Comparison of ENCODE assay signal across 29 cellular contexts in genomic region chr14:76940057-76940456, GRCh38.
DNase-seq lines count a peak whose midpoint lies in the region; ATAC-seq, FAIRE-seq and TF ChIP-seq lines count a peak whose summit lies in the region.
"Had no signal": no experiment of that assay in that cellular context is flagged by ENCODE, and none has a peak within 500 bp of the region (broad histone marks: within the 10 kb centered on the region; RNA-seq: fewer than 3 reads in every experiment).

No MANE protein-coding gene starts in this region.

- no peak overlapping the region for H4K5ac ChIP-seq in H1 (ENCODE audit: insufficient read length, low read depth, low read length)

- H3K79me2 ChIP-seq in H1 (ENCODE audit: control insufficient read depth in 1 of 2, insufficient read depth in 2 of 2, low read length in 2 of 2): no peaks in the 10 kb centered on the region
- H3K79me2 ChIP-seq in smooth muscle cell (ENCODE audit: low read depth): no peaks in the 10 kb centered on the region

- ATAC-seq in Panc1 (no peak), GM21723 (IDR thresholded peaks at IDR 0.05; ENCODE audit: unreplicated experiment) (no peak), gastroesophageal sphincter (no peak)
- ATAC-seq: effector memory CD8-positive, alpha-beta T cell; HCT116; heart left ventricle; mucosa of descending colon had no signal

- intact Hi-C loops in Panc1 (cut with micrococcal nuclease; ENCODE audit: unreplicated experiment): no loop called here

- H3K4ac ChIP-seq in H1 (replicated peaks; ENCODE audit: insufficient read length, low read depth, low read length): no peak overlapping the region

- no peaks in the 10 kb centered on the region for H4K20me1 ChIP-seq in H1 (replicated peaks in 1 of 2; ENCODE audit: control insufficient read depth in 1 of 2, insufficient read depth in 2 of 2, low read length in 2 of 2)
- no peaks in the 10 kb centered on the region for H4K20me1 ChIP-seq in smooth muscle cell (ENCODE audit: low read depth)
- H4K20me1 ChIP-seq: BLaER1 had no signal

- H3K36me3 ChIP-seq in Panc1 (ENCODE audit: control insufficient read depth, insufficient read depth, low read length): no peaks in the 10 kb centered on the region
- no peaks in the 10 kb centered on the region for H3K36me3 ChIP-seq in H1 (ENCODE audit: control insufficient read depth in 2 of 4, insufficient read depth in 4 of 4, low read length in 3 of 4)
- H3K36me3 ChIP-seq in smooth muscle cell (ENCODE audit: low read depth): no peaks in the 10 kb centered on the region
- no peaks in the 10 kb centered on the region for H3K36me3 ChIP-seq in gastroesophageal sphincter
- H3K36me3 ChIP-seq: BLaER1, colonic mucosa, heart left ventricle, stomach had no signal

- H2BK20ac ChIP-seq in H1 (ENCODE audit: low read length): peak overlapping the region; percentile 32; the same call in 1 of the 2 replicates

- POLR2A ChIA-PET in Panc1 (lab: Charles Lee): no interaction called here
- POLR2A ChIA-PET in H1 (lab: Charles Lee; ENCODE audit: partially characterized antibody): interaction anchor here (0.6 to 5.3 kb wide), 6 partner anchors 14 to 97 kb away, joined by 3 to 29 read pairs (median 4); no protein-coding TSS in a partner anchor

- H2BK120ac ChIP-seq in H1 (replicated peaks; ENCODE audit: low read depth, low read length): no peak overlapping the region

- H3K14ac ChIP-seq in H1 (ENCODE audit: insufficient read length): no peak overlapping the region

- DNase-seq in Panc1 (ENCODE audit: low read depth, low spot score): no peak
- no peak for DNase-seq in H1 (ENCODE audit: low read depth in 1 of 2, low spot score in 2 of 2)
- DNase-seq in myocyte (ENCODE audit: low read depth): peak; percentile 34
- DNase-seq in smooth muscle cell (lab: John Stamatoyannopoulos, UW; ENCODE audit: unreplicated experiment): no peak
- no peak for DNase-seq in glomerular visceral epithelial cell (ENCODE audit: extremely low spot score)
- DNase-seq: activated CD4-positive, alpha-beta T cell treated with anti-CD3 and anti-CD28 coated beads for 48 hours; activated CD8-positive, alpha-beta memory T cell treated with anti-CD3 and anti-CD28 coated beads for 24 hours; activated effector memory CD4-positive, alpha-beta T cell treated with Interleukin-2 at 50 U/mL for 16 hours; activated T-cell treated with anti-CD3 and anti-CD28 coated beads for 4 hours; anterior cingulate cortex; Caco-2; colonic mucosa; DMS53; effector memory CD8-positive, alpha-beta T cell; heart left ventricle; mucosa of descending colon; NCI-H1694 treated with DMSO at 0.1 percent for 48 hours; NCI-H446 treated with DMSO at 0.1 percent for 48 hours; NCI-H82; SIG-M5; stimulated activated CD4-positive, alpha-beta T cell treated with anti-CD3 and anti-CD28 coated beads, Interleukin-2, amount 100 ng/mL, for 48 hours; stomach; SW 1271; T-helper 9 cell had no signal

- peak overlapping the region; percentile 80; the same call in 1 of the 2 replicates for H3K18ac ChIP-seq in H1 (ENCODE audit: extremely low read depth, low read length)

- H2AFZ ChIP-seq in H1 (ENCODE audit: low read length) (no peak overlapping the region), smooth muscle cell (ENCODE audit: low read depth) (peak overlapping the region; percentile 4)

- H3K27ac ChIP-seq in Panc1 (ENCODE audit: low read length): peak overlapping the region; percentile 36; the same call in 1 of the 2 replicates
- H3K27ac ChIP-seq in H1 (ENCODE audit: low read depth, low read length): peak overlapping the region; percentile 7; the same call in 1 of the 2 replicates
- H3K27ac ChIP-seq in smooth muscle cell (ENCODE audit: low read depth): peak overlapping the region; percentile 47
- H3K27ac ChIP-seq in gastroesophageal sphincter: no peak overlapping the region
- H3K27ac ChIP-seq: BLaER1, colonic mucosa, stomach had no signal

- no peaks in the 10 kb centered on the region; the same call in 1 of the 2 replicates for H3K4me1 ChIP-seq in Panc1 (ENCODE audit: control insufficient read depth, insufficient read depth, low read length)
- peaks cover 0 to 25% (median 13%) of the 10 kb centered on the region in 4 experiments; a peak in 6 of 7 replicates for H3K4me1 ChIP-seq in H1 (replicated peaks in 1 of 4; ENCODE audit: control insufficient read depth in 3 of 4, insufficient read depth in 4 of 4, low read length in 3 of 4)
- H3K4me1 ChIP-seq in smooth muscle cell (ENCODE audit: low read depth): peaks cover 24% of the 10 kb centered on the region
- H3K4me1 ChIP-seq in gastroesophageal sphincter: peaks cover 0 to 40% (median 3%) of the 10 kb centered on the region in 3 donors
- H3K4me1 ChIP-seq: Caco-2, colonic mucosa had no signal

- no peaks in the 10 kb centered on the region for H3K23me2 ChIP-seq in H1 (ENCODE audit: low read depth, low read length)

- peak overlapping the region in 1 of 4 experiments; percentile 28; a peak in 2 of 7 replicates for H3K9ac ChIP-seq in H1 (replicated peaks in 1 of 4; ENCODE audit: extremely low read depth in 1 of 4, low read depth in 3 of 4, low read length in 3 of 4)
- no peak overlapping the region for H3K9ac ChIP-seq in smooth muscle cell (ENCODE audit: low read depth)
- H3K9ac ChIP-seq: BLaER1 had no signal

- H3K79me1 ChIP-seq in H1 (ENCODE audit: low read depth, low read length): no peaks in the 10 kb centered on the region; the same call in 1 of the 2 replicates

- H3K56ac ChIP-seq in H1 (replicated peaks; ENCODE audit: insufficient read length, low read depth, low read length): no peak overlapping the region

- H2BK15ac ChIP-seq in H1 (ENCODE audit: low read length): peak overlapping the region; percentile 72

- TF ChIP-seq EP300 in H1 (IDR thresholded peaks at IDR 0.05; ENCODE audit: borderline replicate concordance in 1 of 2, low read depth in 2 of 2, low read length in 2 of 2) (no peak), gastroesophageal sphincter (IDR thresholded peaks at IDR 0.05) (no peak)

- FAIRE-seq in H1 (lab: Jason Lieb, UNC): no peak
- FAIRE-seq: RCC 7860 had no signal

- H3K4me2 ChIP-seq in H1 (ENCODE audit: insufficient read depth in 1 of 2, low read depth in 2 of 2, low read length in 2 of 2) (no peak overlapping the region), smooth muscle cell (no peak overlapping the region)
- H3K4me2 ChIP-seq: BLaER1 had no signal

- H2AK5ac ChIP-seq in H1 (ENCODE audit: low read depth, low read length): peak overlapping the region; percentile 80; the same call in 1 of the 2 replicates

- H4K91ac ChIP-seq in H1 (replicated peaks; ENCODE audit: insufficient read length, low read length): peak overlapping the region; percentile 50

- in situ Hi-C loops in Panc1 (cut with HindIII; ENCODE audit: low pct_unique_long_range_greater_than_20kb, low sequenced_read_pairs): no loop called here

- H3K9me3 ChIP-seq in Panc1 (ENCODE audit: control insufficient read depth, insufficient read depth, low read depth, low read length) (no peaks in the 10 kb centered on the region), H1 (ENCODE audit: insufficient read depth in 2 of 2, low read depth in 1 of 2, low read length in 1 of 2) (no peaks in the 10 kb centered on the region), smooth muscle cell (replicated peaks; ENCODE audit: low read depth) (no peaks in the 10 kb centered on the region), gastroesophageal sphincter (no peaks in the 10 kb centered on the region)
- H3K9me3 ChIP-seq: BLaER1, Caco-2, colonic mucosa, heart left ventricle, mucosa of descending colon, stomach had no signal

- no peak for TF ChIP-seq CTCF in Panc1 (IDR thresholded peaks at IDR 0.05)
- TF ChIP-seq CTCF in H1 (IDR thresholded peaks at IDR 0.05; ENCODE audit: control extremely low read depth in 1 of 3, insufficient read depth in 1 of 3, low read depth in 1 of 3, low read length in 3 of 3): no peak
- no peak for TF ChIP-seq CTCF in smooth muscle cell (IDR thresholded peaks at IDR 0.05; ENCODE audit: borderline replicate concordance, insufficient read depth, poor library complexity, severe bottlenecking)
- TF ChIP-seq CTCF in gastroesophageal sphincter (IDR thresholded peaks at IDR 0.05): no peak

- 0 out of 2 replicates have a peak overlapping the region, but pooled peaks have one; percentile 39 for H4K8ac ChIP-seq in H1 (ENCODE audit: extremely low read depth, insufficient read depth, low read length)

- BruUV-seq in Panc1 (replicated peaks; lab: Mats Ljungman, UMichigan): no TSS peak

- H3K4me3 ChIP-seq in Panc1 (ENCODE audit: low read depth in 2 of 2, low read length in 2 of 2) (no peak overlapping the region), H1 (ENCODE audit: extremely low read depth in 1 of 4, insufficient read depth in 2 of 4, low read depth in 3 of 4, low read length in 4 of 4) (no peak overlapping the region), smooth muscle cell (no peak overlapping the region), gastroesophageal sphincter (no peak overlapping the region)
- H3K4me3 ChIP-seq: BLaER1, colonic mucosa, heart left ventricle, mucosa of descending colon, stomach had no signal

- H3F3A ChIP-seq in smooth muscle cell (ENCODE audit: low read depth): peaks cover 11% of the 10 kb centered on the region

- H3K23ac ChIP-seq in H1 (ENCODE audit: insufficient read length): no peak overlapping the region

- TF ChIP-seq RAD21 in H1 (IDR thresholded peaks at IDR 0.05 in 1 of 2, conservative IDR thresholded peaks at IDR 0.05 in 1 of 2; ENCODE audit: low read depth in 2 of 2, low read length in 2 of 2): no peak

- CTCF ChIA-PET in Panc1 (lab: Charles Lee): no interaction called here
- CTCF ChIA-PET in H1 (lab: Charles Lee; ENCODE audit: partially characterized antibody): interaction anchor here (0.7 to 21.9 kb wide), 12 partner anchors 10 to 948 kb away, joined by 3 to 403 read pairs (median 5); no protein-coding TSS in a partner anchor

- 52% methylated on average over 2 of the region's 2 CpGs; no CpG with 5 or more reads in 1 of the 2 experiments for WGBS in H1 (ENCODE audit: extremely low coverage in 1 of 2, insufficient coverage in 1 of 2, insufficient read length in 1 of 2, insufficient replicate concordance in 2 of 2, low coverage in 1 of 2, low lambda C conversion rate in 2 of 2, missing lambda C conversion rate in 1 of 2), 2 experiments
- 34% methylated on average over 2 of the region's 2 CpGs for WGBS in smooth muscle cell (ENCODE audit: low lambda C conversion rate)
- WGBS in gastroesophageal sphincter (ENCODE audit: low coverage in 1 of 2), 2 donors: no CpG with 5 or more reads among the region's 2 CpGs

- TF ChIP-seq POLR2A in H1 (IDR thresholded peaks at IDR 0.05; ENCODE audit: control extremely low read depth in 1 of 2, low read depth in 2 of 2, low read length in 2 of 2) (no peak), gastroesophageal sphincter (IDR thresholded peaks at IDR 0.05) (no peak)

- peak overlapping the region; percentile 68; the same call in 1 of the 2 replicates for H2BK12ac ChIP-seq in H1 (ENCODE audit: low read depth, low read length)

- H3K27me3 ChIP-seq in Panc1 (ENCODE audit: control insufficient read depth, insufficient read depth, low read length) (no peaks in the 10 kb centered on the region), H1 (replicated peaks in 1 of 4; ENCODE audit: control insufficient read depth in 3 of 4, extremely low read depth in 1 of 4, insufficient read depth in 3 of 4, low read length in 3 of 4) (no peaks in the 10 kb centered on the region), smooth muscle cell (ENCODE audit: low read depth) (no peaks in the 10 kb centered on the region), gastroesophageal sphincter (no peaks in the 10 kb centered on the region)
- H3K27me3 ChIP-seq: BLaER1, colonic mucosa, heart left ventricle, stomach had no signal

- H2BK5ac ChIP-seq in H1 (ENCODE audit: low read depth, low read length): peak overlapping the region; percentile 75; the same call in 1 of the 2 replicates

Comparison
In these comparisons a context has a peak if more than half of its experiments do, and no peak if none do; other contexts are left out.
1. H3K27ac ChIP-seq: peak in Panc1 (single experiment), H1 (single experiment) and smooth muscle cell (single experiment); none in gastroesophageal sphincter (0 of 4).